ENCODE assay signal across 11 cellular contexts in the genomic region with DNA sequence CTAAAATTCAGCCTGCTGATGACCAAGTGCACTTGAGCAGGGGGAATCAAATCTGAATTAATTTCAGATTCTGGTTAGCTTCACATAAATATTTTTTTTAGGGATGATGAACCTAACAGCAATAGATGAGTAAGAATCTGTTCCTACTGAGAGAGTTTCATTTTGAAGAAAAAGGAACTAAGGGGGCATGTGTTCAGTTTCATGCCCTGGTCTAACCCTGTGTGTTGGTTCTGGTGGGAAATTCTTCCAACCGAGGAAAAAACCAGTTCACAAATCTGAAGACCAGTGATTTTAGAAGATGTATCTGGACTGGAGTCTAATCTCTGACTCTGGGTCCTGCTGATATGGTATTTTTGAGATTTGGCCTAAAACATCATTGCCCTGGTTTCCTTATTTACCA. TPM values are rescaled to one million over a fixed set of nuclear protein-coding genes. Genes with fewer than 3 reads are reported as not detected.
DNase-seq lines count a peak whose midpoint lies in the region; ATAC-seq and TF ChIP-seq lines count a peak whose summit lies in the region.
"Had no signal": no experiment of that assay in that cellular context is flagged by ENCODE, and none has a peak within 500 bp of the region (broad histone marks: within the 10 kb centered on the region; RNA-seq: fewer than 3 reads in every experiment).

No MANE protein-coding gene starts in this region.

- H3K27ac Mint-ChIP-seq in IgD-negative memory B cell (peak overlapping the region; percentile 82 to 92 (median 83)), type B pancreatic cell (no peak overlapping the region)
- H3K27ac Mint-ChIP-seq in central memory CD8-positive, alpha-beta T cell (ENCODE audit: low read depth), result peak overlapping the region; percentile 89

- DNase-seq in GM06990 (ENCODE audit: extremely low read depth, insufficient read length) (peak; percentile 51), COR-L47 (lab: John Stamatoyannopoulos, UW) (no peak), NCI-H524 treated with DMSO at 0.1 percent for 48 hours (lab: John Stamatoyannopoulos, UW) (no peak), type B pancreatic cell (ENCODE audit: extremely low spot score, unreplicated experiment) (no peak), HuH-7 (ENCODE audit: low spot score) (no peak)
- no peak for DNase-seq in central memory CD8-positive, alpha-beta T cell (ENCODE audit: low spot score in 2 of 2)
- DNase-seq: mesendoderm, NCI-H146 had no signal

- H3K36me3 ChIP-seq in GM06990 (ENCODE audit: control insufficient read depth, insufficient read depth, low read length), result peaks cover 3% of the 10 kb centered on the region
- H3K36me3 ChIP-seq: SJSA1 had no signal

- no peak overlapping the region for H3K4me3 ChIP-seq in GM06990 (replicated peaks; ENCODE audit: low read depth, low read length)
- H3K4me3 ChIP-seq: SJSA1 had no signal

- TF ChIP-seq CTCF in GM06990 (IDR thresholded peaks at IDR 0.05; ENCODE audit: insufficient read depth, low read length, poor library complexity, severe bottlenecking), result no peak
- TF ChIP-seq CTCF in type B pancreatic cell (conservative IDR thresholded peaks at IDR 0.05), result no peak

- H3K9me3 Mint-ChIP-seq in IgD-negative memory B cell (no peaks in the 10 kb centered on the region), type B pancreatic cell (no peaks in the 10 kb centered on the region)
- no peaks in the 10 kb centered on the region for H3K9me3 Mint-ChIP-seq in central memory CD8-positive, alpha-beta T cell

- no peaks in the 10 kb centered on the region for H3K27me3 Mint-ChIP-seq in IgD-negative memory B cell
- H3K27me3 Mint-ChIP-seq in central memory CD8-positive, alpha-beta T cell, result no peaks in the 10 kb centered on the region
- H3K27me3 Mint-ChIP-seq in type B pancreatic cell, result no peaks in the 10 kb centered on the region

- H3K4me3 Mint-ChIP-seq in IgD-negative memory B cell (peak overlapping the region in 3 of 4 donors; percentile 54 to 73 (median 70)), type B pancreatic cell (no peak overlapping the region)
- H3K4me3 Mint-ChIP-seq in central memory CD8-positive, alpha-beta T cell, result peak overlapping the region; percentile 50

- ATAC-seq in GM19395 (IDR thresholded peaks at IDR 0.05; ENCODE audit: unreplicated experiment), result peak; percentile 39
- no peak for ATAC-seq in central memory CD8-positive, alpha-beta T cell (replicated peaks; ENCODE audit: extremely low read depth, poor library complexity, severe bottlenecking)

- H3K27me3 ChIP-seq in GM06990 (replicated peaks; ENCODE audit: control insufficient read depth, insufficient read depth, low read length), result no peaks in the 10 kb centered on the region
- H3K27me3 ChIP-seq: SJSA1 had no signal

- H3K36me3 Mint-ChIP-seq in IgD-negative memory B cell, result peaks cover 30% of the 10 kb centered on the region
- peaks cover 59% of the 10 kb centered on the region for H3K36me3 Mint-ChIP-seq in central memory CD8-positive, alpha-beta T cell (ENCODE audit: insufficient read depth)
- H3K36me3 Mint-ChIP-seq in type B pancreatic cell, result no peaks in the 10 kb centered on the region

- H3K4me1 Mint-ChIP-seq in IgD-negative memory B cell (peaks cover 81 to 88% (median 87%) of the 10 kb centered on the region in 3 donors), type B pancreatic cell (ENCODE audit: unreplicated experiment) (peaks cover 4% of the 10 kb centered on the region)
- H3K4me1 Mint-ChIP-seq in central memory CD8-positive, alpha-beta T cell, result peaks cover 89% of the 10 kb centered on the region

RNA-seq across cellular contexts. Expression of a gene that starts 13.7 kb away (rescaled TPM):
- 1,261 TPM for polyA plus RNA-seq in IgD-negative memory B cell
- 0.17 TPM in 1 of 2 replicates, not detected in the other for total RNA-seq in type B pancreatic cell (ENCODE audit: low replicate concordance)

RNA-seq across cellular contexts. Expression of a gene that starts 36.1 kb away (rescaled TPM):
- polyA plus RNA-seq in IgD-negative memory B cell, result not detected
- total RNA-seq in type B pancreatic cell (ENCODE audit: low replicate concordance), result 0.12 TPM in 1 of 2 replicates, not detected in the other
